In the genomic region with DNA sequence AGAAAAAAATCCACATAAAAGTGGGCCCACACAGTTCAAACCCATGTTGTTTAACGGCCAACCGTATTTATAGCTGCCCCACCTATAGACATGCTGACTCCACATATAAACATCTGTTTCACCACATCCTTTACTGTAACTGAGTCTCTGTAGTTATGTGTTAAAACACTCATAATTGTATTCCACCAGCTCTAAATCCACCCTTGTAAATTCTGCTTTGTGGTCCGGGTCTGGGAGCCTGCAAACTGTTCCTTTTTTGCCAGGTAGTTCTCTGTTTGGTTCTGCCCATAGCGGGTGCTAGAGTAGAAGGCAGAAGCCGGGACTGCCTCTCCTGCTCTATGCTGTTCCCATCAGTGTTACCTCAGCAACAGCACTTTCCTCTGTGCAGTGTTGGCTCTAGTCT, we compare ENCODE assay signal across 10 cellular contexts. TPM values are rescaled to one million over a fixed set of nuclear protein-coding genes. Genes with fewer than 3 reads are reported as not detected.
DNase-seq lines count a peak whose midpoint lies in the region; ATAC-seq, FAIRE-seq and TF ChIP-seq lines count a peak whose summit lies in the region.
"Had no signal": no experiment of that assay in that cellular context is flagged by ENCODE, and none has a peak within 500 bp of the region (broad histone marks: within the 10 kb centered on the region; RNA-seq: fewer than 3 reads in every experiment).

No MANE protein-coding gene starts in this region.

- POLR2A ChIA-PET in activated CD4-positive, alpha-beta memory T cell treated with anti-CD3 and anti-CD28 coated beads for 36 hours (lab: Charles Lee) = interaction anchor here (1.6 kb wide), 1 partner anchor 20 kb away, joined by 4 read pairs; a partner anchor contains a TSS

- ATAC-seq in GM19035 (IDR thresholded peaks at IDR 0.05; ENCODE audit: unreplicated experiment) (peak; percentile 62), HG03064 (IDR thresholded peaks at IDR 0.05; ENCODE audit: low read depth, unreplicated experiment) (peak; percentile 92)
- ATAC-seq: gastrocnemius medialis had no signal

- no peaks in the 10 kb centered on the region for H3K27me3 Mint-ChIP-seq in activated CD4-positive, alpha-beta memory T cell treated with anti-CD3 and anti-CD28 coated beads for 36 hours
- H3K27me3 Mint-ChIP-seq in CD14-positive monocyte (ENCODE audit: low read depth in 3 of 3) = peaks cover 0 to 6% (median 3%) of the 10 kb centered on the region in 3 donors

- no peaks in the 10 kb centered on the region for H3K36me3 Mint-ChIP-seq in activated CD4-positive, alpha-beta memory T cell treated with anti-CD3 and anti-CD28 coated beads for 36 hours
- no peaks in the 10 kb centered on the region for H3K36me3 Mint-ChIP-seq in CD14-positive monocyte

- peak; percentile 42 for DNase-seq in activated CD4-positive, alpha-beta memory T cell treated with anti-CD3 and anti-CD28 coated beads for 36 hours
- DNase-seq in CD14-positive monocyte (ENCODE audit: low spot score) (no peak), WERI-Rb-1 (no peak), activated gamma-delta T cell (lab: John Stamatoyannopoulos, UW) (no peak), frontal cortex (ENCODE audit: low spot score in 2 of 2) (no peak)
- DNase-seq: gastrocnemius medialis had no signal

- peaks cover 20% of the 10 kb centered on the region for H3K4me1 ChIP-seq in BLaER1
- H3K4me1 ChIP-seq: gastrocnemius medialis had no signal

- H3K27ac ChIP-seq in BLaER1 = no peak overlapping the region
- no peak overlapping the region for H3K27ac ChIP-seq in WERI-Rb-1
- H3K27ac ChIP-seq: gastrocnemius medialis had no signal

- H3K4me3 ChIP-seq in BLaER1 = no peak overlapping the region
- H3K4me3 ChIP-seq in WERI-Rb-1 (ENCODE audit: low read depth, low read length) = no peak overlapping the region
- H3K4me3 ChIP-seq: gastrocnemius medialis had no signal

- H3K27me3 ChIP-seq in BLaER1 = no peaks in the 10 kb centered on the region
- H3K27me3 ChIP-seq in WERI-Rb-1 (ENCODE audit: insufficient read depth, low read depth, severe bottlenecking) = no peaks in the 10 kb centered on the region
- H3K27me3 ChIP-seq: gastrocnemius medialis had no signal

- H3K9ac ChIP-seq in BLaER1 = no peak overlapping the region

- no peak overlapping the region for H3K27ac Mint-ChIP-seq in activated CD4-positive, alpha-beta memory T cell treated with anti-CD3 and anti-CD28 coated beads for 36 hours
- no peak overlapping the region for H3K27ac Mint-ChIP-seq in CD14-positive monocyte

- FAIRE-seq in frontal cortex (lab: Jason Lieb, UNC) = no peak
- FAIRE-seq: astrocyte had no signal

- H3K4me3 Mint-ChIP-seq in activated CD4-positive, alpha-beta memory T cell treated with anti-CD3 and anti-CD28 coated beads for 36 hours = no peak overlapping the region
- no peak overlapping the region for H3K4me3 Mint-ChIP-seq in CD14-positive monocyte

- CTCF ChIA-PET in activated CD4-positive, alpha-beta memory T cell treated with anti-CD3 and anti-CD28 coated beads for 36 hours (lab: Charles Lee) = interaction anchor here (1.1 to 2.0 kb wide), 2 partner anchors 19 to 20 kb away, joined by 3 to 9 read pairs; a partner anchor contains a TSS

- intact Hi-C loops in activated CD4-positive, alpha-beta memory T cell treated with anti-CD3 and anti-CD28 coated beads for 36 hours (cut with micrococcal nuclease) = loop anchor here (1.0 to 2.0 kb wide), 3 partner anchors 10 to 55 kb away; a partner anchor contains a TSS
- intact Hi-C loops in CD14-positive monocyte (cut with micrococcal nuclease) = no loop called here

- H3K9me3 ChIP-seq in BLaER1 (peaks cover 5% of the 10 kb centered on the region; the same call in 1 of the 2 replicates), WERI-Rb-1 (ENCODE audit: severe bottlenecking) (no peaks in the 10 kb centered on the region)
- H3K9me3 ChIP-seq: gastrocnemius medialis had no signal

- no peaks in the 10 kb centered on the region for H4K20me1 ChIP-seq in BLaER1

- peaks cover 17% of the 10 kb centered on the region for H3K4me1 Mint-ChIP-seq in activated CD4-positive, alpha-beta memory T cell treated with anti-CD3 and anti-CD28 coated beads for 36 hours (ENCODE audit: low read depth)
- peaks cover 4% of the 10 kb centered on the region for H3K4me1 Mint-ChIP-seq in CD14-positive monocyte

- H3K36me3 ChIP-seq in BLaER1 = no peaks in the 10 kb centered on the region
- H3K36me3 ChIP-seq in WERI-Rb-1 = no peaks in the 10 kb centered on the region
- H3K36me3 ChIP-seq: gastrocnemius medialis had no signal

- H3K4me2 ChIP-seq in BLaER1 = peak overlapping the region; percentile 74

- H3K9me3 Mint-ChIP-seq in activated CD4-positive, alpha-beta memory T cell treated with anti-CD3 and anti-CD28 coated beads for 36 hours = no peaks in the 10 kb centered on the region
- peaks cover 0 to 5% (median 1%) of the 10 kb centered on the region in 7 donors for H3K9me3 Mint-ChIP-seq in CD14-positive monocyte

- no peak for TF ChIP-seq CTCF in CD14-positive monocyte (IDR thresholded peaks at IDR 0.05)
- no peak for TF ChIP-seq CTCF in WERI-Rb-1 (IDR thresholded peaks at IDR 0.05; ENCODE audit: low read depth, low read length)

RNA-seq across cellular contexts. Expression of a gene that starts 20.2 kb away (rescaled TPM):
- total RNA-seq in activated CD4-positive, alpha-beta memory T cell treated with anti-CD3 and anti-CD28 coated beads for 36 hours = 10 to 100 TPM; 17.2 to 21.4 TPM
- polyA plus RNA-seq in CD14-positive monocyte = 1 to 10 TPM; 4.4 to 9.2 TPM
- 48.5 TPM for total RNA-seq in frontal cortex
